In genomic region chr12:62683724-62684501, GRCh38 we compare ENCODE assay signal across 12 cellular contexts.
DNase-seq lines count a peak whose midpoint lies in the region; TF ChIP-seq lines count a peak whose summit lies in the region.
"Had no signal": no experiment of that assay in that cellular context is flagged by ENCODE, and none has a peak within 500 bp of the region (broad histone marks: within the 10 kb centered on the region; RNA-seq: fewer than 3 reads in every experiment).

No MANE protein-coding gene starts in this region.

- no peak overlapping the region for H3K9ac ChIP-seq in neural progenitor cell

- BruUV-seq in MCF 10A (replicated peaks; lab: Mats Ljungman, UMichigan), result no TSS peak

- H3K36me3 Mint-ChIP-seq in MCF 10A (ENCODE audit: insufficient read depth, unreplicated experiment), result no peaks in the 10 kb centered on the region
- H3K36me3 Mint-ChIP-seq in neural progenitor cell, result peaks cover 16% of the 10 kb centered on the region
- H3K36me3 Mint-ChIP-seq in activated T-helper 2 cell treated with anti-CD3 and anti-CD28 coated beads, Interferon-gamma antibody, Interleukin-2, Interleukin-4, amounts not matched to agents 10 μg/mL and 5 μg/mL and 100 μg/mL, durations not matched to agents 14 hours and 24 hours and 36 hours (ENCODE audit: low read depth), result no peaks in the 10 kb centered on the region

- H3K79me2 ChIP-seq in neural progenitor cell (ENCODE audit: low read depth), result no peaks in the 10 kb centered on the region

- H3K27ac ChIP-seq in breast epithelium, result peak overlapping the region; percentile 84 to 93
- no peak overlapping the region for H3K27ac ChIP-seq in neural progenitor cell
- H3K27ac ChIP-seq: 22Rv1, HL-60 had no signal

- H3K36me3 ChIP-seq in breast epithelium (no peaks in the 10 kb centered on the region), neural progenitor cell (no peaks in the 10 kb centered on the region)

- no peaks in the 10 kb centered on the region for H4K20me1 ChIP-seq in neural progenitor cell (ENCODE audit: low read depth)

- H3K27me3 ChIP-seq in breast epithelium (no peaks in the 10 kb centered on the region), neural progenitor cell (no peaks in the 10 kb centered on the region)

- H3K27me3 Mint-ChIP-seq in MCF 10A (ENCODE audit: insufficient read depth, unreplicated experiment) (no peaks in the 10 kb centered on the region), neural progenitor cell (ENCODE audit: insufficient read depth, low read depth) (peaks cover 1% of the 10 kb centered on the region)
- H3K27me3 Mint-ChIP-seq in activated T-helper 2 cell treated with anti-CD3 and anti-CD28 coated beads, Interferon-gamma antibody, Interleukin-2, Interleukin-4, amounts not matched to agents 10 μg/mL and 5 μg/mL and 100 μg/mL, durations not matched to agents 14 hours and 24 hours and 36 hours (ENCODE audit: low read depth), result peaks cover 14% of the 10 kb centered on the region

- H3K4me3 Mint-ChIP-seq in MCF 10A (ENCODE audit: unreplicated experiment) (no peak overlapping the region), neural progenitor cell (no peak overlapping the region)
- no peak overlapping the region for H3K4me3 Mint-ChIP-seq in activated T-helper 2 cell treated with anti-CD3 and anti-CD28 coated beads, Interferon-gamma antibody, Interleukin-2, Interleukin-4, amounts not matched to agents 10 μg/mL and 5 μg/mL and 100 μg/mL, durations not matched to agents 14 hours and 24 hours and 36 hours (ENCODE audit: low read depth)

- peak overlapping the region; percentile 77 for H2AFZ ChIP-seq in neural progenitor cell (replicated peaks)

- H3K4me1 Mint-ChIP-seq in MCF 10A (ENCODE audit: insufficient read depth, unreplicated experiment) (peaks cover 1% of the 10 kb centered on the region), neural progenitor cell (peaks cover 30% of the 10 kb centered on the region)
- no peaks in the 10 kb centered on the region for H3K4me1 Mint-ChIP-seq in activated T-helper 2 cell treated with anti-CD3 and anti-CD28 coated beads, Interferon-gamma antibody, Interleukin-2, Interleukin-4, amounts not matched to agents 10 μg/mL and 5 μg/mL and 100 μg/mL, durations not matched to agents 14 hours and 24 hours and 36 hours (ENCODE audit: low read depth)

- H3K9me3 ChIP-seq in breast epithelium (no peaks in the 10 kb centered on the region), neural progenitor cell (ENCODE audit: low read depth) (no peaks in the 10 kb centered on the region)

- peak overlapping the region; percentile 25 for H3K4me2 ChIP-seq in neural progenitor cell

- TF ChIP-seq CTCF in breast epithelium (IDR thresholded peaks at IDR 0.05) (no peak), MCF 10A (IDR thresholded peaks at IDR 0.05; ENCODE audit: unreplicated experiment) (no peak), neural progenitor cell (IDR thresholded peaks at IDR 0.05) (no peak)

- POLR2A ChIA-PET in MCF 10A (lab: Yijun Ruan, JAX), result no interaction called here

- H3K4me3 ChIP-seq in breast epithelium, result no peak overlapping the region
- no peak overlapping the region for H3K4me3 ChIP-seq in neural progenitor cell

- H3F3A ChIP-seq in neural progenitor cell (ENCODE audit: low read depth), result no peaks in the 10 kb centered on the region

- no peaks in the 10 kb centered on the region for H3K9me3 Mint-ChIP-seq in MCF 10A (ENCODE audit: unreplicated experiment)
- H3K9me3 Mint-ChIP-seq in neural progenitor cell, result peaks cover 4% of the 10 kb centered on the region
- no peaks in the 10 kb centered on the region for H3K9me3 Mint-ChIP-seq in activated T-helper 2 cell treated with anti-CD3 and anti-CD28 coated beads, Interferon-gamma antibody, Interleukin-2, Interleukin-4, amounts not matched to agents 10 μg/mL and 5 μg/mL and 100 μg/mL, durations not matched to agents 14 hours and 24 hours and 36 hours

- TF ChIP-seq POLR2A in breast epithelium (IDR thresholded peaks at IDR 0.05), result no peak

- DNase-seq in breast epithelium (ENCODE audit: low spot score in 2 of 2), result peak in 1 of 2 donors; percentile 75
- no peak for DNase-seq in MCF 10A (ENCODE audit: unreplicated experiment)
- peak; percentile 45 for DNase-seq in globus pallidus (ENCODE audit: low spot score)
- DNase-seq in neural progenitor cell (ENCODE audit: low spot score), result no peak
- no peak for DNase-seq in activated T-helper 2 cell treated with anti-CD3 and anti-CD28 coated beads, Interferon-gamma antibody, Interleukin-2, Interleukin-4, amounts not matched to agents 10 μg/mL and 5 μg/mL and 100 μg/mL, durations not matched to agents 14 hours and 24 hours and 36 hours (ENCODE audit: low spot score)
- no peak for DNase-seq in dermis blood vessel endothelial cell
- no peak for DNase-seq in retina
- DNase-seq in NCI-H345 treated with DMSO at 0.1 percent for 48 hours (lab: John Stamatoyannopoulos, UW; ENCODE audit: unreplicated experiment), result no peak
- DNase-seq: activated naive CD4-positive, alpha-beta T cell treated with anti-CD3 and anti-CD28 coated beads, Interleukin-2, amount 50 U/mL, for 16 hours; T-helper 9 cell had no signal

- intact Hi-C loops in breast epithelium (cut with DNase I; ENCODE audit: low total_unique reads) (no loop called here), MCF 10A (cut with micrococcal nuclease) (no loop called here)
- intact Hi-C loops in activated T-helper 2 cell treated with anti-CD3 and anti-CD28 coated beads, Interferon-gamma antibody, Interleukin-2, Interleukin-4, amounts not matched to agents 10 μg/mL and 5 μg/mL and 100 μg/mL, durations not matched to agents 14 hours and 24 hours and 36 hours (cut with micrococcal nuclease), result no loop called here

- peaks cover 0 to 4% of the 10 kb centered on the region in 2 donors for H3K4me1 ChIP-seq in breast epithelium
- peaks cover 22% of the 10 kb centered on the region for H3K4me1 ChIP-seq in neural progenitor cell

- no peak overlapping the region for H3K27ac Mint-ChIP-seq in MCF 10A (ENCODE audit: low read depth, unreplicated experiment)
- H3K27ac Mint-ChIP-seq in neural progenitor cell, result peak overlapping the region; percentile 13
- no peak overlapping the region for H3K27ac Mint-ChIP-seq in activated T-helper 2 cell treated with anti-CD3 and anti-CD28 coated beads, Interferon-gamma antibody, Interleukin-2, Interleukin-4, amounts not matched to agents 10 μg/mL and 5 μg/mL and 100 μg/mL, durations not matched to agents 14 hours and 24 hours and 36 hours

- CTCF ChIA-PET in MCF 10A (lab: Yijun Ruan, JAX), result no interaction called here
